10 cellular contexts compared by ENCODE assay signal in genomic region chr12:55824726-55825125, GRCh38. TPM values are rescaled to one million over a fixed set of nuclear protein-coding genes. Genes with fewer than 3 reads are reported as not detected.
DNase-seq lines count a peak whose midpoint lies in the region; ATAC-seq and TF ChIP-seq lines count a peak whose summit lies in the region.
"Had no signal": no experiment of that assay in that cellular context is flagged by ENCODE, and none has a peak within 500 bp of the region (broad histone marks: within the 10 kb centered on the region; RNA-seq: fewer than 3 reads in every experiment).

No MANE protein-coding gene starts in this region.

- WGBS in endodermal cell (ENCODE audit: insufficient coverage in 1 of 2, insufficient read length in 1 of 2), 2 experiments, result 92 to 95% methylated on average over 5 of the region's 5 CpGs
- WGBS in suprapubic skin, result 83% methylated on average over 5 of the region's 5 CpGs

- peak; percentile 5 for DNase-seq in stimulated activated naive CD4-positive, alpha-beta T cell treated with Interleukin-2 at 50 U/mL for 16 hours (lab: John Stamatoyannopoulos, UW)
- DNase-seq in stimulated activated naive CD4-positive, alpha-beta T cell (lab: John Stamatoyannopoulos, UW), result no peak
- no peak for DNase-seq in SK-N-MC (ENCODE audit: low read depth, low spot score)
- DNase-seq in endodermal cell, result no peak
- peak; percentile 13 to 26 for DNase-seq in suprapubic skin (ENCODE audit: low spot score in 2 of 2)
- no peak for DNase-seq in vagina (ENCODE audit: extremely low spot score in 2 of 2)
- DNase-seq: H7, NCI-H1694 had no signal

- H3K9ac ChIP-seq in SK-N-MC (ENCODE audit: insufficient read length) (peak overlapping the region; percentile 53), endodermal cell (ENCODE audit: extremely low read depth, low read length, poor library complexity, severe bottlenecking) (no peak overlapping the region)

- no peak for TF ChIP-seq EP300 in suprapubic skin (IDR thresholded peaks at IDR 0.05)

- H3K27me3 Mint-ChIP-seq in endodermal cell (ENCODE audit: insufficient read depth), result no peaks in the 10 kb centered on the region

- H3K4me1 ChIP-seq in endodermal cell (ENCODE audit: control insufficient read depth, insufficient read depth, low read length) (peaks cover 2% of the 10 kb centered on the region), suprapubic skin (peaks cover 37% of the 10 kb centered on the region), vagina (peaks cover 46% of the 10 kb centered on the region)

- H3K27me3 ChIP-seq in endodermal cell (ENCODE audit: control insufficient read depth, insufficient read depth, low read length, poor library complexity, severe bottlenecking) (no peaks in the 10 kb centered on the region), suprapubic skin (no peaks in the 10 kb centered on the region), vagina (no peaks in the 10 kb centered on the region)

- intact Hi-C loops in vagina (cut with DNase I), result loop anchor here (5.0 kb wide), 1 partner anchor 108 kb away; the partner anchor contains the start of gene DGKA

- H3K27ac Mint-ChIP-seq in endodermal cell, result peak overlapping the region; percentile 31

- TF ChIP-seq CTCF in endodermal cell (conservative IDR thresholded peaks at IDR 0.05) (no peak), suprapubic skin (IDR thresholded peaks at IDR 0.05) (no peak), vagina (IDR thresholded peaks at IDR 0.05) (no peak)

- ATAC-seq in GM18502 (IDR thresholded peaks at IDR 0.05; ENCODE audit: poor library complexity, unreplicated experiment), result no peak
- ATAC-seq in GM21447 (IDR thresholded peaks at IDR 0.05; ENCODE audit: unreplicated experiment), result no peak

- H3K4me3 ChIP-seq in SK-N-MC (peak overlapping the region; percentile 1; the same call in 1 of the 2 replicates), endodermal cell (ENCODE audit: low read length) (peak overlapping the region; percentile 68), suprapubic skin (no peak overlapping the region), vagina (no peak overlapping the region)

- peaks cover 51% of the 10 kb centered on the region for H3K36me3 Mint-ChIP-seq in endodermal cell (ENCODE audit: low read depth)

- H3K4me1 Mint-ChIP-seq in endodermal cell, result peaks cover 29% of the 10 kb centered on the region

- peaks cover 49% of the 10 kb centered on the region for H3K36me3 ChIP-seq in SK-N-MC (ENCODE audit: insufficient read depth, low read length)
- H3K36me3 ChIP-seq in endodermal cell (ENCODE audit: control insufficient read depth, insufficient read depth, low read length), result peaks cover 58% of the 10 kb centered on the region
- peaks cover 38% of the 10 kb centered on the region for H3K36me3 ChIP-seq in suprapubic skin
- peaks cover 0 to 31% of the 10 kb centered on the region in 2 donors for H3K36me3 ChIP-seq in vagina

- H3K9me3 ChIP-seq in SK-N-MC (ENCODE audit: low read depth, low read length) (no peaks in the 10 kb centered on the region), endodermal cell (ENCODE audit: control insufficient read depth, low read length) (no peaks in the 10 kb centered on the region), suprapubic skin (no peaks in the 10 kb centered on the region), vagina (no peaks in the 10 kb centered on the region)

- H3K9me3 Mint-ChIP-seq in endodermal cell, result no peaks in the 10 kb centered on the region

- no peak overlapping the region for H3K4me3 Mint-ChIP-seq in endodermal cell

- peak overlapping the region; percentile 46; the same call in 1 of the 2 replicates for H3K27ac ChIP-seq in SK-N-MC
- no peak overlapping the region for H3K27ac ChIP-seq in endodermal cell (ENCODE audit: low read depth, low read length)
- H3K27ac ChIP-seq in suprapubic skin, result no peak overlapping the region
- no peak overlapping the region for H3K27ac ChIP-seq in vagina

- no peak for TF ChIP-seq POLR2A in suprapubic skin (IDR thresholded peaks at IDR 0.05)
- no peak for TF ChIP-seq POLR2A in vagina (IDR thresholded peaks at IDR 0.05)

RNA-seq across cellular contexts. Expression of gene DNAJC14, which starts 4.7 kb away (rescaled TPM):
- total RNA-seq in endodermal cell, result 10 to 100 TPM; 33.2 to 50.9 TPM
- 27.7 TPM for polyA plus RNA-seq in endodermal cell (2013, experiment 1 of 2)
- polyA plus RNA-seq in endodermal cell (2013, experiment 2 of 2), result 26.5 TPM
- total RNA-seq in suprapubic skin, result 10 to 100 TPM; 29.8 to 38.2 (median 36.2) TPM
- 29.2 TPM for total RNA-seq in vagina

RNA-seq across cellular contexts. Expression of gene ORMDL2, which starts 6.9 kb away (rescaled TPM):
- total RNA-seq in endodermal cell (10 to 100 TPM; 43.7 to 57.1 TPM), suprapubic skin (10 to 100 TPM in 3 of 4 donors, 1 to 10 TPM in 1; 8.6 to 22.8 (median 18.2) TPM), vagina (9.8 TPM)
- 43.3 TPM for polyA plus RNA-seq in endodermal cell (2013, experiment 1 of 2)
- 32.1 TPM for polyA plus RNA-seq in endodermal cell (2013, experiment 2 of 2)

RNA-seq across cellular contexts. Expression of gene SARNP, which starts 7.2 kb away (rescaled TPM):
- total RNA-seq in endodermal cell, result 100 to 1,000 TPM in 1 of 2 donors, 10 to 100 TPM in 1; 95.7 to 119 TPM
- polyA plus RNA-seq in endodermal cell (2013, experiment 1 of 2), result 161 TPM
- polyA plus RNA-seq in endodermal cell (2013, experiment 2 of 2), result 152 TPM
- 10 to 100 TPM; 32.0 to 45.8 (median 40.1) TPM for total RNA-seq in suprapubic skin
- 33.1 TPM for total RNA-seq in vagina

RNA-seq across cellular contexts. Expression of gene MMP19, which starts 18.0 kb away (rescaled TPM):
- total RNA-seq in endodermal cell (1 to 10 TPM in 1 of 2 donors, under 1 TPM in 1; 0.40 to 2.1 TPM), suprapubic skin (10 to 100 TPM in 1 of 4 donors, 1 to 10 TPM in 3; 4.2 to 10.5 (median 5.5) TPM), vagina (21.6 TPM)
- 1.9 TPM for polyA plus RNA-seq in endodermal cell (2013, experiment 1 of 2)
- polyA plus RNA-seq in endodermal cell (2013, experiment 2 of 2), result 0.62 TPM

Comparison
In these comparisons a context has a peak if more than half of its experiments do, and no peak if none do; other contexts are left out.
1. DNase-seq: peak in stimulated activated naive CD4-positive, alpha-beta T cell treated with Interleukin-2 at 50 U/mL for 16 hours (single experiment) and suprapubic skin (2 of 2); none in stimulated activated naive CD4-positive, alpha-beta T cell (0 of 6), SK-N-MC (single experiment), endodermal cell (single experiment) and vagina (0 of 2).
2. H3K4me3 ChIP-seq: peak in SK-N-MC (single experiment) and endodermal cell (single experiment); none in suprapubic skin (single experiment) and vagina (0 of 2).